1 cellular context compared by ENCODE assay signal in the genomic region with DNA sequence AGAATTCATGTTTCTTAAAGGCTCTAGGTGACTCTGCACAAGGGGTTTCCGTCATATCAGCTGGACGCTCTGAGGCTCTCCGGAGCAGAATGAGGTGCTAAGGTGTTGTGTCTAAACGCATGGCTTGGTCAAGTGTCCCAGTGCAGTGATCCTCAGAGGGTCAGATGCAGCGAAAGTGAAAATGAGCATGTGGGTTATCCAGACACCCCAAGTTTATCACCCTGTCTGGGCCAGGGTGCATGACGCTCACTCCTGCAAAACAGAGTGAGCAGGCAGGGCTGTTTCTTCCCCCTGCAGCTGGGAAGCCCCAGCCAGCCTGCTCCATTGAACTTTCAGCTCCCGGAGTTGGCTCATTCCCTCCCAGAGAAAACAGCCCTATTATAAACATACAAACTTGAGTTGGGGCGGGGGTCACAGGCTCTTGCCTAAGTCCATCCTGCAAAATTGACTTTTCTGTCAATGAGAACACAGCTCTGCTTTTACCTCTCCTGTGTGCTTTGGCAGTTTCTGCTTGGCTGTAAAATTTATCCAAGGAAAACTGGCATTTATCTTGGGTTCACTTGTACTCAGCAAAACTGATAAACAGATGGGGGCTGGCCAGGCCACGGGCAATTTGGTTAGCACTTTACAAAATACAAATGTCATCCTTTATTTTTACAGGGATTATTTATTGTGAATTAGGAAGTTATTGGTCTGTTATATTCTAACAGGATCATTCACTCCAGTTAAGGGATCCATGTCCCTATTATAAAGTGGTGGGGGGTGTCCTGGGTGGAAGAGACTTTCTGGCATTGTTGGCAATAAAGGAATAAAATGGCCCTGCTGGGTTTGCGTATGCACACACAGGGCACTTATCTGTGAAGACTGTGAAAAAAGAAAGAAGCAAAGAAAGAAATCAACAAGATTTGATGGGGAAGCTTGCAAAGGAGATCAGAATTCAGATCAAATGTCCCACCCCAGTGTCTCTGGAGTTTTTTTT.
A peak's percentile ranks its signal among the peaks of the same experiment; 100 is the strongest.
TF ChIP-seq lines count a peak whose summit lies in the region.

No MANE protein-coding gene starts in this region.

TF ChIP-seq in HepG2, 621 proteins besides CTCF, POLR2A, EP300 and RAD21 (continued from another document and continues in another):
- TF ChIP-seq, protein P1, sequence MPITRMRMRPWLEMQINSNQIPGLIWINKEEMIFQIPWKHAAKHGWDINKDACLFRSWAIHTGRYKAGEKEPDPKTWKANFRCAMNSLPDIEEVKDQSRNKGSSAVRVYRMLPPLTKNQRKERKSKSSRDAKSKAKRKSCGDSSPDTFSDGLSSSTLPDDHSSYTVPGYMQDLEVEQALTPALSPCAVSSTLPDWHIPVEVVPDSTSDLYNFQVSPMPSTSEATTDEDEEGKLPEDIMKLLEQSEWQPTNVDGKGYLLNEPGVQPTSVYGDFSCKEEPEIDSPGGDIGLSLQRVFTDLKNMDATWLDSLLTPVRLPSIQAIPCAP (CRISPR knock-in tag; IDR thresholded peaks at IDR 0.05; ENCODE audit: low read depth) = no peak
- TF ChIP-seq SRY (CRISPR knock-in tag; IDR thresholded peaks at IDR 0.05) = peak; percentile 57; the same call in 1 of the 2 replicates
- 0 out of 2 replicates have a peak, but pooled peaks have one; percentile 59 for TF ChIP-seq GZF1 (CRISPR knock-in tag; IDR thresholded peaks at IDR 0.05)
- no peak for TF ChIP-seq ZNF749 (CRISPR knock-in tag; IDR thresholded peaks at IDR 0.05; ENCODE audit: borderline replicate concordance)
- no peak for TF ChIP-seq ZNF274 (CRISPR knock-in tag; IDR thresholded peaks at IDR 0.05)
- TF ChIP-seq NCOA1 (CRISPR knock-in tag; IDR thresholded peaks at IDR 0.05) = no peak
- TF ChIP-seq ZFP37 (CRISPR knock-in tag; IDR thresholded peaks at IDR 0.05; ENCODE audit: borderline replicate concordance) = peak; percentile 84; the same call in 1 of the 2 replicates
- peak; percentile 66 for TF ChIP-seq TEAD3 (CRISPR knock-in tag; optimal IDR thresholded peaks at IDR 0.05; ENCODE audit: borderline replicate concordance)
- TF ChIP-seq HNRNPLL (IDR thresholded peaks at IDR 0.05; ENCODE audit: low read depth, low read length, poor library complexity, severe bottlenecking) = no peak
- no peak for TF ChIP-seq ZNF17 (CRISPR knock-in tag; IDR thresholded peaks at IDR 0.05)
- TF ChIP-seq, protein P2, sequence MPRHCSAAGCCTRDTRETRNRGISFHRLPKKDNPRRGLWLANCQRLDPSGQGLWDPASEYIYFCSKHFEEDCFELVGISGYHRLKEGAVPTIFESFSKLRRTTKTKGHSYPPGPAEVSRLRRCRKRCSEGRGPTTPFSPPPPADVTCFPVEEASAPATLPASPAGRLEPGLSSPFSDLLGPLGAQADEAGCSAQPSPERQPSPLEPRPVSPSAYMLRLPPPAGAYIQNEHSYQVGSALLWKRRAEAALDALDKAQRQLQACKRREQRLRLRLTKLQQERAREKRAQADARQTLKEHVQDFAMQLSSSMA (CRISPR knock-in tag; IDR thresholded peaks at IDR 0.05) = no peak
- TF ChIP-seq, protein P3, sequence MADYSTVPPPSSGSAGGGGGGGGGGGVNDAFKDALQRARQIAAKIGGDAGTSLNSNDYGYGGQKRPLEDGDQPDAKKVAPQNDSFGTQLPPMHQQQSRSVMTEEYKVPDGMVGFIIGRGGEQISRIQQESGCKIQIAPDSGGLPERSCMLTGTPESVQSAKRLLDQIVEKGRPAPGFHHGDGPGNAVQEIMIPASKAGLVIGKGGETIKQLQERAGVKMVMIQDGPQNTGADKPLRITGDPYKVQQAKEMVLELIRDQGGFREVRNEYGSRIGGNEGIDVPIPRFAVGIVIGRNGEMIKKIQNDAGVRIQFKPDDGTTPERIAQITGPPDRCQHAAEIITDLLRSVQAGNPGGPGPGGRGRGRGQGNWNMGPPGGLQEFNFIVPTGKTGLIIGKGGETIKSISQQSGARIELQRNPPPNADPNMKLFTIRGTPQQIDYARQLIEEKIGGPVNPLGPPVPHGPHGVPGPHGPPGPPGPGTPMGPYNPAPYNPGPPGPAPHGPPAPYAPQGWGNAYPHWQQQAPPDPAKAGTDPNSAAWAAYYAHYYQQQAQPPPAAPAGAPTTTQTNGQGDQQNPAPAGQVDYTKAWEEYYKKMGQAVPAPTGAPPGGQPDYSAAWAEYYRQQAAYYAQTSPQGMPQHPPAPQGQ (CRISPR knock-in tag; IDR thresholded peaks at IDR 0.05; ENCODE audit: borderline replicate concordance) = no peak
- no peak for TF ChIP-seq MED8 (CRISPR knock-in tag; IDR thresholded peaks at IDR 0.05; ENCODE audit: insufficient replicate concordance)
- no peak for TF ChIP-seq ZNF776 (CRISPR knock-in tag; IDR thresholded peaks at IDR 0.05)
- peak; percentile 73 for TF ChIP-seq SMAD3 (CRISPR knock-in tag; IDR thresholded peaks at IDR 0.05)
- TF ChIP-seq TOE1 (CRISPR knock-in tag; IDR thresholded peaks at IDR 0.05) = no peak
- TF ChIP-seq MLLT10 (CRISPR knock-in tag; IDR thresholded peaks at IDR 0.05) = no peak
- peak; percentile 95 for TF ChIP-seq ZNF441 (CRISPR knock-in tag; IDR thresholded peaks at IDR 0.05; ENCODE audit: borderline replicate concordance)
- TF ChIP-seq ZNF83 (CRISPR knock-in tag; IDR thresholded peaks at IDR 0.05; ENCODE audit: borderline replicate concordance) = no peak
- peak; percentile 47; the same call in 1 of the 2 replicates for TF ChIP-seq FOXC1 (CRISPR knock-in tag; IDR thresholded peaks at IDR 0.05; ENCODE audit: borderline replicate concordance)
- TF ChIP-seq NFKB2 (CRISPR knock-in tag; IDR thresholded peaks at IDR 0.05; ENCODE audit: borderline replicate concordance) = peak; percentile 23; the same call in 1 of the 2 replicates
- peak; percentile 56; the same call in 1 of the 2 replicates for TF ChIP-seq ZNF431 (CRISPR knock-in tag; IDR thresholded peaks at IDR 0.05; ENCODE audit: borderline replicate concordance, low read depth)
- no peak for TF ChIP-seq HNRNPUL1 (IDR thresholded peaks at IDR 0.05; ENCODE audit: low read depth, low read length)
- no peak; the same call in 1 of the 2 replicates for TF ChIP-seq ADNP (CRISPR knock-in tag; IDR thresholded peaks at IDR 0.05)
- TF ChIP-seq KDM1A (CRISPR knock-in tag; IDR thresholded peaks at IDR 0.05) = no peak; the same call in 1 of the 2 replicates
- TF ChIP-seq SRSF9 (IDR thresholded peaks at IDR 0.05; ENCODE audit: borderline replicate concordance, insufficient read depth, low read depth, low read length, poor library complexity, severe bottlenecking) = no peak
- TF ChIP-seq, protein P4, sequence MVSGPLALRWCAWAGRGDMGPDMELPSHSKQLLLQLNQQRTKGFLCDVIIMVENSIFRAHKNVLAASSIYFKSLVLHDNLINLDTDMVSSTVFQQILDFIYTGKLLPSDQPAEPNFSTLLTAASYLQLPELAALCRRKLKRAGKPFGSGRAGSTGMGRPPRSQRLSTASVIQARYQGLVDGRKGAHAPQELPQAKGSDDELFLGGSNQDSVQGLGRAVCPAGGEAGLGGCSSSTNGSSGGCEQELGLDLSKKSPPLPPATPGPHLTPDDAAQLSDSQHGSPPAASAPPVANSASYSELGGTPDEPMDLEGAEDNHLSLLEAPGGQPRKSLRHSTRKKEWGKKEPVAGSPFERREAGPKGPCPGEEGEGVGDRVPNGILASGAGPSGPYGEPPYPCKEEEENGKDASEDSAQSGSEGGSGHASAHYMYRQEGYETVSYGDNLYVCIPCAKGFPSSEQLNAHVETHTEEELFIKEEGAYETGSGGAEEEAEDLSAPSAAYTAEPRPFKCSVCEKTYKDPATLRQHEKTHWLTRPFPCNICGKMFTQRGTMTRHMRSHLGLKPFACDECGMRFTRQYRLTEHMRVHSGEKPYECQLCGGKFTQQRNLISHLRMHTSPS (CRISPR knock-in tag; IDR thresholded peaks at IDR 0.05; ENCODE audit: low read depth) = peak; percentile 54; the same call in 1 of the 2 replicates
- TF ChIP-seq, protein P5, sequence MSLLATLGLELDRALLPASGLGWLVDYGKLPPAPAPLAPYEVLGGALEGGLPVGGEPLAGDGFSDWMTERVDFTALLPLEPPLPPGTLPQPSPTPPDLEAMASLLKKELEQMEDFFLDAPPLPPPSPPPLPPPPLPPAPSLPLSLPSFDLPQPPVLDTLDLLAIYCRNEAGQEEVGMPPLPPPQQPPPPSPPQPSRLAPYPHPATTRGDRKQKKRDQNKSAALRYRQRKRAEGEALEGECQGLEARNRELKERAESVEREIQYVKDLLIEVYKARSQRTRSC (CRISPR knock-in tag; IDR thresholded peaks at IDR 0.05; ENCODE audit: low read depth) = no peak
- peak; percentile 77 for TF ChIP-seq MTA1 (CRISPR knock-in tag; IDR thresholded peaks at IDR 0.05; ENCODE audit: borderline replicate concordance)
- TF ChIP-seq ETV5 (CRISPR knock-in tag; IDR thresholded peaks at IDR 0.05; ENCODE audit: borderline replicate concordance) = peak; percentile 48; the same call in 1 of the 2 replicates
- no peak for TF ChIP-seq ZNF432 (CRISPR knock-in tag; IDR thresholded peaks at IDR 0.05; ENCODE audit: borderline replicate concordance)
- TF ChIP-seq DPF2 (CRISPR knock-in tag; IDR thresholded peaks at IDR 0.05; ENCODE audit: borderline replicate concordance, low read depth) = peak; percentile 87
- TF ChIP-seq KDM5B (CRISPR knock-in tag; IDR thresholded peaks at IDR 0.05; ENCODE audit: borderline replicate concordance) = peak; percentile 56; the same call in 1 of the 2 replicates
- TF ChIP-seq, protein P6, sequence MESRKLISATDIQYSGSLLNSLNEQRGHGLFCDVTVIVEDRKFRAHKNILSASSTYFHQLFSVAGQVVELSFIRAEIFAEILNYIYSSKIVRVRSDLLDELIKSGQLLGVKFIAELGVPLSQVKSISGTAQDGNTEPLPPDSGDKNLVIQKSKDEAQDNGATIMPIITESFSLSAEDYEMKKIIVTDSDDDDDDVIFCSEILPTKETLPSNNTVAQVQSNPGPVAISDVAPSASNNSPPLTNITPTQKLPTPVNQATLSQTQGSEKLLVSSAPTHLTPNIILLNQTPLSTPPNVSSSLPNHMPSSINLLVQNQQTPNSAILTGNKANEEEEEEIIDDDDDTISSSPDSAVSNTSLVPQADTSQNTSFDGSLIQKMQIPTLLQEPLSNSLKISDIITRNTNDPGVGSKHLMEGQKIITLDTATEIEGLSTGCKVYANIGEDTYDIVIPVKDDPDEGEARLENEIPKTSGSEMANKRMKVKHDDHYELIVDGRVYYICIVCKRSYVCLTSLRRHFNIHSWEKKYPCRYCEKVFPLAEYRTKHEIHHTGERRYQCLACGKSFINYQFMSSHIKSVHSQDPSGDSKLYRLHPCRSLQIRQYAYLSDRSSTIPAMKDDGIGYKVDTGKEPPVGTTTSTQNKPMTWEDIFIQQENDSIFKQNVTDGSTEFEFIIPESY (CRISPR knock-in tag; IDR thresholded peaks at IDR 0.05) = 0 out of 2 replicates have a peak, but pooled peaks have one; percentile 1
- no peak for TF ChIP-seq GPN1 (CRISPR knock-in tag; IDR thresholded peaks at IDR 0.05; ENCODE audit: borderline replicate concordance)
- no peak for TF ChIP-seq SRF (IDR thresholded peaks at IDR 0.05; ENCODE audit: low read depth, low read length)
- TF ChIP-seq ZNF12 (CRISPR knock-in tag; IDR thresholded peaks at IDR 0.05) = peak; percentile 63
- TF ChIP-seq AHR (CRISPR knock-in tag; IDR thresholded peaks at IDR 0.05) = 0 out of 2 replicates have a peak, but pooled peaks have one; percentile 62
- TF ChIP-seq MZF1 (CRISPR knock-in tag; IDR thresholded peaks at IDR 0.05; ENCODE audit: borderline replicate concordance) = no peak
- TF ChIP-seq NFATC3 (CRISPR knock-in tag; IDR thresholded peaks at IDR 0.05) = no peak
- TF ChIP-seq, protein P7, sequence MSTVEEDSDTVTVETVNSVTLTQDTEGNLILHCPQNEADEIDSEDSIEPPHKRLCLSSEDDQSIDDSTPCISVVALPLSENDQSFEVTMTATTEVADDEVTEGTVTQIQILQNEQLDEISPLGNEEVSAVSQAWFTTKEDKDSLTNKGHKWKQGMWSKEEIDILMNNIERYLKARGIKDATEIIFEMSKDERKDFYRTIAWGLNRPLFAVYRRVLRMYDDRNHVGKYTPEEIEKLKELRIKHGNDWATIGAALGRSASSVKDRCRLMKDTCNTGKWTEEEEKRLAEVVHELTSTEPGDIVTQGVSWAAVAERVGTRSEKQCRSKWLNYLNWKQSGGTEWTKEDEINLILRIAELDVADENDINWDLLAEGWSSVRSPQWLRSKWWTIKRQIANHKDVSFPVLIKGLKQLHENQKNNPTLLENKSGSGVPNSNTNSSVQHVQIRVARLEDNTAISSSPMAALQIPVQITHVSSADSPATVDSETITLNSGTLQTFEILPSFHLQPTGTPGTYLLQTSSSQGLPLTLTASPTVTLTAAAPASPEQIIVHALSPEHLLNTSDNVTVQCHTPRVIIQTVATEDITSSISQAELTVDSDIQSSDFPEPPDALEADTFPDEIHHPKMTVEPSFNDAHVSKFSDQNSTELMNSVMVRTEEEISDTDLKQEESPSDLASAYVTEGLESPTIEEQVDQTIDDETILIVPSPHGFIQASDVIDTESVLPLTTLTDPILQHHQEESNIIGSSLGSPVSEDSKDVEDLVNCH (CRISPR knock-in tag; IDR thresholded peaks at IDR 0.05) = no peak
- 0 out of 2 replicates have a peak, but pooled peaks have one; percentile 29 for TF ChIP-seq KLF6 (CRISPR knock-in tag; IDR thresholded peaks at IDR 0.05)
- no peak for TF ChIP-seq ZNF660 (CRISPR knock-in tag; IDR thresholded peaks at IDR 0.05; ENCODE audit: borderline replicate concordance, low read depth)
- TF ChIP-seq ZNF10 (CRISPR knock-in tag; IDR thresholded peaks at IDR 0.05; ENCODE audit: borderline replicate concordance, low read depth) = no peak
- no peak for TF ChIP-seq IKZF4 (CRISPR knock-in tag; IDR thresholded peaks at IDR 0.05; ENCODE audit: borderline replicate concordance, low read depth, not compliant biosample characterization)
- peak; percentile 98 for TF ChIP-seq BRCA1 (CRISPR knock-in tag; IDR thresholded peaks at IDR 0.05)
- TF ChIP-seq ZNF337 (CRISPR knock-in tag; IDR thresholded peaks at IDR 0.05; ENCODE audit: borderline replicate concordance, low read depth) = no peak
- no peak for TF ChIP-seq ZNF777 (CRISPR knock-in tag; IDR thresholded peaks at IDR 0.05)
- TF ChIP-seq, protein P8, sequence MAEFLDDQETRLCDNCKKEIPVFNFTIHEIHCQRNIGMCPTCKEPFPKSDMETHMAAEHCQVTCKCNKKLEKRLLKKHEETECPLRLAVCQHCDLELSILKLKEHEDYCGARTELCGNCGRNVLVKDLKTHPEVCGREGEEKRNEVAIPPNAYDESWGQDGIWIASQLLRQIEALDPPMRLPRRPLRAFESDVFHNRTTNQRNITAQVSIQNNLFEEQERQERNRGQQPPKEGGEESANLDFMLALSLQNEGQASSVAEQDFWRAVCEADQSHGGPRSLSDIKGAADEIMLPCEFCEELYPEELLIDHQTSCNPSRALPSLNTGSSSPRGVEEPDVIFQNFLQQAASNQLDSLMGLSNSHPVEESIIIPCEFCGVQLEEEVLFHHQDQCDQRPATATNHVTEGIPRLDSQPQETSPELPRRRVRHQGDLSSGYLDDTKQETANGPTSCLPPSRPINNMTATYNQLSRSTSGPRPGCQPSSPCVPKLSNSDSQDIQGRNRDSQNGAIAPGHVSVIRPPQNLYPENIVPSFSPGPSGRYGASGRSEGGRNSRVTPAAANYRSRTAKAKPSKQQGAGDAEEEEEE (CRISPR knock-in tag; IDR thresholded peaks at IDR 0.05; ENCODE audit: borderline replicate concordance) = no peak; the same call in 1 of the 2 replicates
- TF ChIP-seq ZNF850 (CRISPR knock-in tag; conservative IDR thresholded peaks at IDR 0.05) = no peak
- no peak for TF ChIP-seq CAMTA2 (CRISPR knock-in tag; IDR thresholded peaks at IDR 0.05; ENCODE audit: borderline replicate concordance)
